ENCODE assay signal across 14 cellular contexts in genomic region chr5:15694694-15695093, GRCh38.
A peak's percentile ranks its signal among the peaks of the same experiment; 100 is the strongest.
DNase-seq lines count a peak whose midpoint lies in the region; ATAC-seq and TF ChIP-seq lines count a peak whose summit lies in the region.
"Had no signal": no experiment of that assay in that cellular context is flagged by ENCODE, and none has a peak within 500 bp of the region (broad histone marks: within the 10 kb centered on the region; RNA-seq: fewer than 3 reads in every experiment).

No MANE protein-coding gene starts in this region.

- H3K36me3 ChIP-seq in mucosa of rectum (ENCODE audit: control insufficient read depth in 2 of 2, insufficient read depth in 2 of 2, low read length in 2 of 2) = no peaks in the 10 kb centered on the region
- no peaks in the 10 kb centered on the region for H3K36me3 ChIP-seq in thoracic aorta
- H3K36me3 ChIP-seq: stomach had no signal

- H3K27ac ChIP-seq in mucosa of rectum (ENCODE audit: low read depth in 2 of 2, low read length in 2 of 2) (peak overlapping the region; percentile 14 to 45), thoracic aorta (peak overlapping the region; percentile 66 to 76)

- no peak overlapping the region for H3K4me3 ChIP-seq in fibroblast of mammary gland (ENCODE audit: control insufficient read depth, low read depth, low read length)
- H3K4me3 ChIP-seq in mucosa of rectum (ENCODE audit: low read length in 2 of 2) = no peak overlapping the region
- no peak overlapping the region for H3K4me3 ChIP-seq in thoracic aorta
- no peak overlapping the region for H3K4me3 ChIP-seq in lower leg skin (ENCODE audit: low read depth, poor library complexity, severe bottlenecking)
- H3K4me3 ChIP-seq: stomach had no signal

- intact Hi-C loops in lower leg skin (cut with DNase I; ENCODE audit: low total_unique reads) = no loop called here

- no peak for TF ChIP-seq CTCF in fibroblast of mammary gland (conservative IDR thresholded peaks at IDR 0.05; ENCODE audit: control insufficient read depth, insufficient read depth, low read depth, low read length)
- TF ChIP-seq CTCF in thoracic aorta (IDR thresholded peaks at IDR 0.05) = no peak
- no peak for TF ChIP-seq CTCF in lower leg skin (IDR thresholded peaks at IDR 0.05)

- H3K27me3 ChIP-seq in mucosa of rectum (ENCODE audit: control insufficient read depth in 2 of 2, insufficient read depth in 2 of 2, low read length in 2 of 2) = no peaks in the 10 kb centered on the region
- no peaks in the 10 kb centered on the region for H3K27me3 ChIP-seq in thoracic aorta (replicated peaks; ENCODE audit: insufficient read depth)
- H3K27me3 ChIP-seq: stomach had no signal

- no peaks in the 10 kb centered on the region for H3K9me3 ChIP-seq in mucosa of rectum (ENCODE audit: control insufficient read depth in 2 of 2, low read length in 2 of 2)
- no peaks in the 10 kb centered on the region for H3K9me3 ChIP-seq in thoracic aorta
- H3K9me3 ChIP-seq: stomach had no signal

- no peak overlapping the region for H3K9ac ChIP-seq in mucosa of rectum (ENCODE audit: low read depth in 1 of 2, low read length in 2 of 2)

- ATAC-seq in thoracic aorta (ENCODE audit: insufficient number of reproducible peaks, low FRiP score, low read depth) = no peak
- no peak for ATAC-seq in HG03460 (IDR thresholded peaks at IDR 0.05; ENCODE audit: unreplicated experiment)
- ATAC-seq in left lobe of liver = no peak

- H3K4me1 ChIP-seq in mucosa of rectum (ENCODE audit: control insufficient read depth in 2 of 2, insufficient read depth in 2 of 2, low read length in 2 of 2) (peaks cover 5 to 20% of the 10 kb centered on the region in 2 donors), thoracic aorta (ENCODE audit: control insufficient read depth in 1 of 2, low read depth in 2 of 2) (peaks cover 27 to 58% of the 10 kb centered on the region in 2 donors)

- TF ChIP-seq POLR2A in lower leg skin (IDR thresholded peaks at IDR 0.05) = no peak

- 50 to 54% methylated on average over 2 of the region's 2 CpGs for WGBS in lower leg skin, 2 donors

- peak; percentile 7 for DNase-seq in RPMI7951 (ENCODE audit: low read depth)
- peak; percentile 38 for DNase-seq in fibroblast of mammary gland (ENCODE audit: low read depth)
- no peak for DNase-seq in thoracic aorta (ENCODE audit: low spot score)
- DNase-seq in lower leg skin (ENCODE audit: low spot score in 2 of 2) = no peak
- no peak for DNase-seq in activated effector memory CD4-positive, alpha-beta T cell treated with anti-CD3 and anti-CD28 coated beads, Interleukin-2, amount 50 U/mL, for 16 hours
- no peak for DNase-seq in left lobe of liver (ENCODE audit: low spot score)
- DNase-seq: activated naive CD4-positive, alpha-beta T cell treated with anti-CD3 and anti-CD28 coated beads, Interleukin-2, amount 50 U/mL, for 16 hours; CD4-positive, alpha-beta T cell; Kasumi-1; NCI-H2081; SIG-M5; stomach had no signal

Comparison
In these comparisons a context has a peak if more than half of its experiments do, and no peak if none do; other contexts are left out.
1. DNase-seq: peak in RPMI7951 (single experiment) and fibroblast of mammary gland (single experiment); none in thoracic aorta (single experiment), lower leg skin (0 of 2), activated effector memory CD4-positive, alpha-beta T cell treated with anti-CD3 and anti-CD28 coated beads, Interleukin-2, amount 50 U/mL, for 16 hours (single experiment) and left lobe of liver (single experiment).